ENCODE assay signal across 1 cellular context in the genomic region with DNA sequence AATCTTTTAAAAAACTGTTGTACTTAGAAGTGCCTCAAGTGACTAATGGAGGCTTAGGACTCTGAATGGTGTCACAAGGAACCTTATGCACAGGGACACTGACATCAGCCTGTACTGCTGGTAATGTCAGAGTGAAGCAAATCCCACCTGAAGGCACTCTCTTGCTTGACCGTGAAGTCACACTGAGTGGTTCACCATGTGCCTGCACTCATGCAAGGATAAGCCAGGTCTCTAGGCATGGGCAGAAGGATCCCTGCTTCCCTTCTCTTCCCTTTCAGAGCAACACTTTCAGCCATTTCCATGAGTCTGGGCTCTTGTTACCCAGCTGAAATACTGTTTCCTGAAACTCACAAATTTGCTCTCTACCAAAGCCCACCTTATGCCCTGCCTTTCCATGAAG.
TF ChIP-seq lines count a peak whose summit lies in the region.

No MANE protein-coding gene starts in this region.

TF ChIP-seq in GM12878, 131 proteins besides CTCF, POLR2A, EP300 and RAD21 (continued from another document):
- TF ChIP-seq NR2C2 (IDR thresholded peaks at IDR 0.05; ENCODE audit: borderline replicate concordance, control insufficient read depth, insufficient read length, low read depth) (no peak), CBX5 (IDR thresholded peaks at IDR 0.05; ENCODE audit: low read depth) (no peak), FOS (IDR thresholded peaks at IDR 0.05; ENCODE audit: borderline replicate concordance, extremely low read depth, insufficient read length) (no peak), RAD51 (IDR thresholded peaks at IDR 0.05) (no peak)
- TF ChIP-seq, protein P1, sequence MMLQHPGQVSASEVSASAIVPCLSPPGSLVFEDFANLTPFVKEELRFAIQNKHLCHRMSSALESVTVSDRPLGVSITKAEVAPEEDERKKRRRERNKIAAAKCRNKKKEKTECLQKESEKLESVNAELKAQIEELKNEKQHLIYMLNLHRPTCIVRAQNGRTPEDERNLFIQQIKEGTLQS (IDR thresholded peaks at IDR 0.05; ENCODE audit: borderline replicate concordance, extremely low read depth, low read depth, low read length): no peak
